Comparison of ENCODE assay signal across 27 cellular contexts in genomic region chr4:164081801-164082200, GRCh38.
DNase-seq lines count a peak whose midpoint lies in the region; ATAC-seq and TF ChIP-seq lines count a peak whose summit lies in the region.
"Had no signal": no experiment of that assay in that cellular context is flagged by ENCODE, and none has a peak within 500 bp of the region (broad histone marks: within the 10 kb centered on the region; RNA-seq: fewer than 3 reads in every experiment).

No MANE protein-coding gene starts in this region.

- peak overlapping the region; percentile 2 for H2AFZ ChIP-seq in HCT116 (ENCODE audit: low read depth, low read length, poor library complexity, severe bottlenecking)

- RAD21 ChIA-PET in HCT116 (lab: Charles Lee; ENCODE audit: low non-redundant PET in 1 of 2, low total read pairs in 2 of 2, uncharacterized antibody in 2 of 2, unreplicated experiment in 2 of 2), result no interaction called here

- no peak overlapping the region for H3K9ac ChIP-seq in HCT116 (ENCODE audit: low read length)
- H3K9ac ChIP-seq: BLaER1 had no signal

- H3K4me3 Mint-ChIP-seq in T-helper 2 cell treated with Interferon-gamma antibody and Interleukin-4, amounts not matched to agents 5 μg/mL and 100 μg/mL, for 36 hours, result no peak overlapping the region
- H3K4me3 Mint-ChIP-seq: CD4-positive, alpha-beta T cell; H9; HFFc6; T-helper 1 cell treated with Interleukin-12 subunit alpha and Interleukin-12 subunit beta and Interleukin-4 antibody, amounts not matched to agents 30 μg/mL and 1 μg/mL, for 36 hours had no signal

- H3K9me3 Mint-ChIP-seq in T-helper 2 cell treated with Interferon-gamma antibody and Interleukin-4, amounts not matched to agents 5 μg/mL and 100 μg/mL, for 36 hours, result no peaks in the 10 kb centered on the region
- H3K9me3 Mint-ChIP-seq: CD4-positive, alpha-beta T cell; T-helper 1 cell treated with Interleukin-12 subunit alpha and Interleukin-12 subunit beta and Interleukin-4 antibody, amounts not matched to agents 30 μg/mL and 1 μg/mL, for 36 hours had no signal

- H3K27ac Mint-ChIP-seq in T-helper 2 cell treated with Interferon-gamma antibody and Interleukin-4, amounts not matched to agents 5 μg/mL and 100 μg/mL, for 36 hours, result no peak overlapping the region
- H3K27ac Mint-ChIP-seq: CD4-positive, alpha-beta T cell; HFFc6; T-helper 1 cell treated with Interleukin-12 subunit alpha and Interleukin-12 subunit beta and Interleukin-4 antibody, amounts not matched to agents 30 μg/mL and 1 μg/mL, for 36 hours had no signal

- intact Hi-C loops in HCT116 (cut with micrococcal nuclease), result no loop called here
- intact Hi-C loops in Right ventricle myocardium inferior (cut with DNase I), result no loop called here

- H3K9me3 ChIP-seq in HCT116 (ENCODE audit: control insufficient read depth in 1 of 2, insufficient read depth in 1 of 2, low read depth in 1 of 2, low read length in 2 of 2), result no peaks in the 10 kb centered on the region
- H3K9me3 ChIP-seq: BLaER1, Peyer's patch had no signal

- CTCF ChIA-PET in HCT116 (lab: Charles Lee), result no interaction called here

- no peak overlapping the region for H3K4me2 ChIP-seq in HCT116 (ENCODE audit: low read length)
- H3K4me2 ChIP-seq: BLaER1 had no signal

- no peaks in the 10 kb centered on the region for H4K20me1 ChIP-seq in HCT116 (ENCODE audit: insufficient read depth)
- H4K20me1 ChIP-seq: BLaER1 had no signal

- POLR2A ChIA-PET in HCT116 (lab: Charles Lee), result no interaction called here

- no peaks in the 10 kb centered on the region for H3K4me1 Mint-ChIP-seq in T-helper 2 cell treated with Interferon-gamma antibody and Interleukin-4, amounts not matched to agents 5 μg/mL and 100 μg/mL, for 36 hours (ENCODE audit: low read depth)

- H3K36me3 Mint-ChIP-seq in T-helper 2 cell treated with Interferon-gamma antibody and Interleukin-4, amounts not matched to agents 5 μg/mL and 100 μg/mL, for 36 hours (ENCODE audit: low read depth), result no peaks in the 10 kb centered on the region

- TF ChIP-seq CTCF in HCT116 (IDR thresholded peaks at IDR 0.05 in 2 of 3, conservative IDR thresholded peaks at IDR 0.05 in 1 of 3; ENCODE audit: borderline replicate concordance in 1 of 3, insufficient read depth in 1 of 3, low read depth in 2 of 3, low read length in 2 of 3), result no peak

- H3K79me2 ChIP-seq in HCT116 (ENCODE audit: insufficient read depth, low read length), result no peaks in the 10 kb centered on the region

- no peaks in the 10 kb centered on the region for H3K9me2 ChIP-seq in HCT116 (ENCODE audit: insufficient read depth)

- H3K4me1 ChIP-seq in HCT116 (ENCODE audit: control insufficient read depth in 1 of 2, insufficient read depth in 2 of 2, low read length in 2 of 2), result no peaks in the 10 kb centered on the region
- H3K4me1 ChIP-seq: BLaER1, Peyer's patch had no signal

- no peaks in the 10 kb centered on the region for H3K36me3 ChIP-seq in HCT116 (ENCODE audit: control insufficient read depth in 1 of 2, insufficient read depth in 2 of 2, low read length in 2 of 2)
- H3K36me3 ChIP-seq: BLaER1, Peyer's patch had no signal

- no peak overlapping the region for H3K27ac ChIP-seq in HCT116 (ENCODE audit: low read depth, low read length)
- H3K27ac ChIP-seq: BLaER1, HL-60, Peyer's patch, SK-N-MC had no signal

- H3K27me3 Mint-ChIP-seq in T-helper 2 cell treated with Interferon-gamma antibody and Interleukin-4, amounts not matched to agents 5 μg/mL and 100 μg/mL, for 36 hours (ENCODE audit: low read depth), result no peaks in the 10 kb centered on the region
- H3K27me3 Mint-ChIP-seq: CD4-positive, alpha-beta T cell had no signal

- TF ChIP-seq RAD21 in HCT116 (IDR thresholded peaks at IDR 0.05; ENCODE audit: low read depth), result no peak

- BruUV-seq in HCT116 (replicated peaks; lab: Mats Ljungman, UMichigan), result no TSS peak

- H3K27me3 ChIP-seq in HCT116 (ENCODE audit: insufficient read depth, low read length), result no peaks in the 10 kb centered on the region
- H3K27me3 ChIP-seq: BLaER1, Peyer's patch had no signal

- ATAC-seq in HCT116 (no peak), esophagus mucosa (peak; percentile 85), Right ventricle myocardium inferior (no peak), HG03432 (IDR thresholded peaks at IDR 0.05; ENCODE audit: unreplicated experiment) (no peak)

- DNase-seq in NCI-H2171 treated with DMSO at 0.1 percent for 48 hours (lab: John Stamatoyannopoulos, UW), result peak; percentile 0
- DNase-seq in NCI-H2171 (lab: John Stamatoyannopoulos, UW), result no peak
- DNase-seq in HCT116 (ENCODE audit: low read depth, low spot score), result no peak
- DNase-seq in NCI-H69 (lab: John Stamatoyannopoulos, UW), result peak; percentile 1
- no peak for DNase-seq in T-helper 2 cell treated with Interferon-gamma antibody and Interleukin-4, amounts not matched to agents 5 μg/mL and 100 μg/mL, for 36 hours (ENCODE audit: low spot score)
- no peak for DNase-seq in Right ventricle myocardium inferior (ENCODE audit: missing footprints)
- DNase-seq: 8988T; CD4-positive, alpha-beta T cell; DND-41; H9; HFFc6; NCI-H1092; NCI-H1436; NCI-H187; NCI-H2081 treated with DMSO at 0.1 percent for 48 hours; NCI-H446 treated with DMSO at 0.1 percent for 48 hours; NCI-H774; OCI-M1; Peyer's patch; SIG-M5; T1000 had no signal

- no peak overlapping the region for H3K4me3 ChIP-seq in HCT116 (replicated peaks in 1 of 2; ENCODE audit: low read depth in 1 of 2, low read length in 2 of 2)
- H3K4me3 ChIP-seq: BLaER1, Peyer's patch, SK-N-MC had no signal

- no peak for TF ChIP-seq POLR2A in HCT116 (IDR thresholded peaks at IDR 0.05; ENCODE audit: borderline replicate concordance, extremely low read depth, insufficient read depth, insufficient read length)

TF ChIP-seq in HCT116, 20 proteins besides CTCF, POLR2A, EP300 and RAD21 (continues in another document):
- TF ChIP-seq REST (IDR thresholded peaks at IDR 0.05; ENCODE audit: low read depth), result no peak
- TF ChIP-seq EZH2phosphoT487 (IDR thresholded peaks at IDR 0.05; ENCODE audit: borderline replicate concordance), result no peak
- TF ChIP-seq ZNF274 (IDR thresholded peaks at IDR 0.05; ENCODE audit: low read depth, low read length), result no peak
- TF ChIP-seq SP1 (IDR thresholded peaks at IDR 0.05; ENCODE audit: low read depth), result no peak
- no peak for TF ChIP-seq YY1 (IDR thresholded peaks at IDR 0.05; ENCODE audit: extremely low read depth, insufficient replicate concordance, low read depth, low read length)
- TF ChIP-seq ZFX (IDR thresholded peaks at IDR 0.05), result no peak
- no peak for TF ChIP-seq EZH2 (IDR thresholded peaks at IDR 0.05)
- TF ChIP-seq POLR2AphosphoS5 (IDR thresholded peaks at IDR 0.05; ENCODE audit: low read depth, low read length), result no peak
- no peak for TF ChIP-seq EGR1 (IDR thresholded peaks at IDR 0.05; ENCODE audit: low read depth)
- no peak for TF ChIP-seq ELF1 (IDR thresholded peaks at IDR 0.05; ENCODE audit: borderline replicate concordance, low read depth)
- TF ChIP-seq, protein P1, sequence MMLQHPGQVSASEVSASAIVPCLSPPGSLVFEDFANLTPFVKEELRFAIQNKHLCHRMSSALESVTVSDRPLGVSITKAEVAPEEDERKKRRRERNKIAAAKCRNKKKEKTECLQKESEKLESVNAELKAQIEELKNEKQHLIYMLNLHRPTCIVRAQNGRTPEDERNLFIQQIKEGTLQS (IDR thresholded peaks at IDR 0.05), result no peak
- TF ChIP-seq ZBTB33 (IDR thresholded peaks at IDR 0.05; ENCODE audit: extremely low read depth, insufficient replicate concordance, low read length), result no peak
- TF ChIP-seq, protein P2, sequence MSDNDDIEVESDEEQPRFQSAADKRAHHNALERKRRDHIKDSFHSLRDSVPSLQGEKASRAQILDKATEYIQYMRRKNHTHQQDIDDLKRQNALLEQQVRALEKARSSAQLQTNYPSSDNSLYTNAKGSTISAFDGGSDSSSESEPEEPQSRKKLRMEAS (IDR thresholded peaks at IDR 0.05), result no peak
- no peak for TF ChIP-seq CBX3 (IDR thresholded peaks at IDR 0.05; ENCODE audit: low read depth)
- TF ChIP-seq SIN3A (IDR thresholded peaks at IDR 0.05; ENCODE audit: low read depth), result no peak

Comparison
In these comparisons a context has a peak if more than half of its experiments do, and no peak if none do; other contexts are left out.
1. DNase-seq: peak in NCI-H2171 treated with DMSO at 0.1 percent for 48 hours (single experiment) and NCI-H69 (single experiment); none in NCI-H2171 (single experiment), HCT116 (single experiment), T-helper 2 cell treated with Interferon-gamma antibody and Interleukin-4, amounts not matched to agents 5 μg/mL and 100 μg/mL, for 36 hours (single experiment) and Right ventricle myocardium inferior (single experiment).